10 cellular contexts compared by ENCODE assay signal in genomic region chr2:65142515-65142914, GRCh38. TPM values are rescaled to one million over a fixed set of nuclear protein-coding genes. Genes with fewer than 3 reads are reported as not detected.
A peak's percentile ranks its signal among the peaks of the same experiment; 100 is the strongest.
DNase-seq lines count a peak whose midpoint lies in the region; ATAC-seq, FAIRE-seq and TF ChIP-seq lines count a peak whose summit lies in the region.
"Had no signal": no experiment of that assay in that cellular context is flagged by ENCODE, and none has a peak within 500 bp of the region (broad histone marks: within the 10 kb centered on the region; RNA-seq: fewer than 3 reads in every experiment).

No MANE protein-coding gene starts in this region.

- peak in 1 of 3 donors; percentile 35 for DNase-seq in CD4-positive, CD25-positive, alpha-beta regulatory T cell
- DNase-seq in HCT116 (ENCODE audit: low read depth, low spot score): no peak
- DNase-seq in activated B cell treated with CpG ODN at 0.5 μM for 24 hours: no peak
- no peak for DNase-seq in HepG2 (ENCODE audit: low spot score)
- DNase-seq in retina: no peak
- DNase-seq in stimulated activated CD4-positive, alpha-beta T cell treated with anti-CD3 and anti-CD28 coated beads, Interleukin-1b, Interleukin-23, amount 100 ng/mL, for 48 hours: no peak
- DNase-seq in ovary: no peak
- DNase-seq: activated CD4-positive, alpha-beta T cell treated with anti-CD3 and anti-CD28 coated beads, Interleukin-2, amount 50 U/mL, for 4 hours; stimulated activated CD4-positive, alpha-beta T cell treated with anti-CD3 and anti-CD28 coated beads, Interleukin-15, amount 100 ng/mL, for 24 hours had no signal

- H3K27ac Mint-ChIP-seq in CD4-positive, CD25-positive, alpha-beta regulatory T cell: no peak overlapping the region
- no peak overlapping the region for H3K27ac Mint-ChIP-seq in activated B cell treated with CpG ODN at 0.5 μM for 24 hours

- H4K20me1 ChIP-seq in HCT116 (ENCODE audit: insufficient read depth) (no peaks in the 10 kb centered on the region), HepG2 (ENCODE audit: insufficient read depth, low read length) (no peaks in the 10 kb centered on the region)

- H3K4me2 ChIP-seq in HCT116 (ENCODE audit: low read length) (no peak overlapping the region), HepG2 (ENCODE audit: low read depth, low read length) (no peak overlapping the region)

- no peak overlapping the region for H3K27ac ChIP-seq in CD4-positive, CD25-positive, alpha-beta regulatory T cell (ENCODE audit: insufficient read depth, low read length, poor library complexity, severe bottlenecking)
- H3K27ac ChIP-seq in HCT116 (ENCODE audit: low read depth, low read length): no peak overlapping the region
- no peak overlapping the region for H3K27ac ChIP-seq in HepG2 (ENCODE audit: extremely low read length, insufficient read depth, low read length)
- no peak overlapping the region for H3K27ac ChIP-seq in ovary

- H3K79me2 ChIP-seq in HCT116 (ENCODE audit: insufficient read depth, low read length) (no peaks in the 10 kb centered on the region), HepG2 (ENCODE audit: insufficient read depth, low read length) (no peaks in the 10 kb centered on the region)

- TF ChIP-seq RAD21 in HCT116 (IDR thresholded peaks at IDR 0.05; ENCODE audit: low read depth) (peak; percentile 69), HepG2 (CRISPR knock-in tag; IDR thresholded peaks at IDR 0.05) (no peak)

- intact Hi-C loops in HCT116 (cut with micrococcal nuclease) (no loop called here), activated B cell treated with CpG ODN at 0.5 μM for 24 hours (cut with micrococcal nuclease) (loop anchor here (2.0 kb wide), 1 partner anchor 78 kb away; no protein-coding TSS in a partner anchor), HepG2 (cut with micrococcal nuclease; ENCODE audit: unreplicated experiment) (no loop called here), ovary (cut with DNase I) (no loop called here)

- ATAC-seq in CD4-positive, CD25-positive, alpha-beta regulatory T cell (ENCODE audit: low read depth in 2 of 2): peak; percentile 34 to 56
- ATAC-seq in HCT116 (peak; percentile 91), activated B cell treated with CpG ODN at 0.5 μM for 24 hours (ENCODE audit: low read depth) (peak; percentile 28), HepG2 (peak; percentile 78), GM21423 (IDR thresholded peaks at IDR 0.05; ENCODE audit: unreplicated experiment) (no peak)

- peak; percentile 29 to 53 (median 49); a peak in 5 of 6 replicates for TF ChIP-seq CTCF in HCT116 (IDR thresholded peaks at IDR 0.05 in 2 of 3, conservative IDR thresholded peaks at IDR 0.05 in 1 of 3; ENCODE audit: borderline replicate concordance in 1 of 3, insufficient read depth in 1 of 3, low read depth in 2 of 3, low read length in 2 of 3)
- no peak for TF ChIP-seq CTCF in activated B cell treated with CpG ODN at 0.5 μM for 24 hours (IDR thresholded peaks at IDR 0.05)
- TF ChIP-seq CTCF in HepG2 (CRISPR knock-in tag; IDR thresholded peaks at IDR 0.05): peak; percentile 29
- no peak for TF ChIP-seq CTCF in ovary (IDR thresholded peaks at IDR 0.05)

- in situ Hi-C loops in HepG2 (cut with HindIII; ENCODE audit: extremely low pct_ligation_motif_present, low pct_unique_long_range_greater_than_20kb): no loop called here

- CTCF ChIA-PET in HCT116 (lab: Charles Lee) (interaction anchor here (1.0 to 1.1 kb wide), 3 partner anchors 12 to 225 kb away, joined by 3 to 4 read pairs (median 3); partner anchors contain the start of gene RAB1A), activated B cell treated with CpG ODN at 0.5 μM for 24 hours (lab: Charles Lee) (no interaction called here), HepG2 (lab: Yijun Ruan, JAX; ENCODE audit: low intra/inter-chr PET ratio, low total read pairs) (no interaction called here)

- H3K36me3 Mint-ChIP-seq in CD4-positive, CD25-positive, alpha-beta regulatory T cell: no peaks in the 10 kb centered on the region
- no peaks in the 10 kb centered on the region for H3K36me3 Mint-ChIP-seq in activated B cell treated with CpG ODN at 0.5 μM for 24 hours (ENCODE audit: low read depth)

- POLR2A ChIA-PET in HCT116 (lab: Charles Lee): interaction anchor here (1.0 kb wide), 1 partner anchor 13 kb away, joined by 7 read pairs; the partner anchor contains the start of gene RAB1A
- POLR2A ChIA-PET in activated B cell treated with CpG ODN at 0.5 μM for 24 hours (lab: Charles Lee): no interaction called here
- POLR2A ChIA-PET in HepG2 (lab: Yijun Ruan, JAX): interaction anchor here (1.9 kb wide), 1 partner anchor 12 kb away, joined by 5 read pairs; the partner anchor contains the start of gene RAB1A

- RAD21 ChIA-PET in HCT116 (lab: Charles Lee; ENCODE audit: low non-redundant PET in 1 of 2, low total read pairs in 2 of 2, uncharacterized antibody in 2 of 2, unreplicated experiment in 2 of 2): no interaction called here

- H3K9me2 ChIP-seq in HCT116 (ENCODE audit: insufficient read depth): no peaks in the 10 kb centered on the region

- H3K4me1 ChIP-seq in CD4-positive, CD25-positive, alpha-beta regulatory T cell (ENCODE audit: control insufficient read depth, insufficient read depth, low read length, poor library complexity, severe bottlenecking): no peaks in the 10 kb centered on the region
- peaks cover 2 to 7% of the 10 kb centered on the region in 2 experiments; a peak in 2 of 4 replicates for H3K4me1 ChIP-seq in HCT116 (ENCODE audit: control insufficient read depth in 1 of 2, insufficient read depth in 2 of 2, low read length in 2 of 2)
- peaks cover 3% of the 10 kb centered on the region for H3K4me1 ChIP-seq in HepG2 (ENCODE audit: insufficient read depth, low read length)
- H3K4me1 ChIP-seq in ovary (ENCODE audit: insufficient read depth): peaks cover 3% of the 10 kb centered on the region

- no TSS peak for BruUV-seq in HCT116 (replicated peaks; lab: Mats Ljungman, UMichigan)
- BruUV-seq in HepG2 (replicated peaks; lab: Mats Ljungman, UMichigan): no TSS peak

- no peaks in the 10 kb centered on the region for H3K9me3 ChIP-seq in CD4-positive, CD25-positive, alpha-beta regulatory T cell (ENCODE audit: control insufficient read depth in 2 of 2, low read length in 2 of 2)
- H3K9me3 ChIP-seq in HCT116 (ENCODE audit: control insufficient read depth in 1 of 2, insufficient read depth in 1 of 2, low read depth in 1 of 2, low read length in 2 of 2): no peaks in the 10 kb centered on the region
- H3K9me3 ChIP-seq in HepG2 (ENCODE audit: low read length): no peaks in the 10 kb centered on the region
- no peaks in the 10 kb centered on the region for H3K9me3 ChIP-seq in ovary

- H3K4me1 Mint-ChIP-seq in CD4-positive, CD25-positive, alpha-beta regulatory T cell: peaks cover 0 to 1% (median 0%) of the 10 kb centered on the region in 4 donors
- no peaks in the 10 kb centered on the region for H3K4me1 Mint-ChIP-seq in activated B cell treated with CpG ODN at 0.5 μM for 24 hours

- peaks cover 4% of the 10 kb centered on the region for H3K27me3 ChIP-seq in CD4-positive, CD25-positive, alpha-beta regulatory T cell (ENCODE audit: control insufficient read depth, insufficient read depth, low read length)
- H3K27me3 ChIP-seq in HCT116 (ENCODE audit: insufficient read depth, low read length): no peaks in the 10 kb centered on the region
- H3K27me3 ChIP-seq in HepG2 (ENCODE audit: control insufficient read depth in 1 of 2, insufficient read depth in 2 of 2, low read length in 2 of 2): peaks cover 0 to 8% of the 10 kb centered on the region in 2 experiments; a peak in 2 of 5 replicates
- H3K27me3 ChIP-seq in ovary: no peaks in the 10 kb centered on the region

- H3K36me3 ChIP-seq in CD4-positive, CD25-positive, alpha-beta regulatory T cell (ENCODE audit: control insufficient read depth, insufficient read depth, low read length): no peaks in the 10 kb centered on the region
- H3K36me3 ChIP-seq in HCT116 (ENCODE audit: control insufficient read depth in 1 of 2, insufficient read depth in 2 of 2, low read length in 2 of 2) (no peaks in the 10 kb centered on the region), HepG2 (replicated peaks in 1 of 2; ENCODE audit: control insufficient read depth in 1 of 2, insufficient read depth in 2 of 2, low read length in 2 of 2) (no peaks in the 10 kb centered on the region), ovary (no peaks in the 10 kb centered on the region)

- H3K9me3 Mint-ChIP-seq in CD4-positive, CD25-positive, alpha-beta regulatory T cell: peaks cover 0 to 3% (median 0%) of the 10 kb centered on the region in 7 donors
- H3K9me3 Mint-ChIP-seq in activated B cell treated with CpG ODN at 0.5 μM for 24 hours: no peaks in the 10 kb centered on the region

- FAIRE-seq in HepG2 (lab: Jason Lieb, UNC): no peak

- H2AFZ ChIP-seq in HCT116 (ENCODE audit: low read depth, low read length, poor library complexity, severe bottlenecking): no peak overlapping the region
- H2AFZ ChIP-seq in HepG2 (ENCODE audit: low read length): no peak overlapping the region

- no peak overlapping the region for H3K4me3 Mint-ChIP-seq in CD4-positive, CD25-positive, alpha-beta regulatory T cell
- H3K4me3 Mint-ChIP-seq in activated B cell treated with CpG ODN at 0.5 μM for 24 hours: no peak overlapping the region

- no peak overlapping the region for H3K9ac ChIP-seq in HCT116 (ENCODE audit: low read length)
- no peak overlapping the region for H3K9ac ChIP-seq in HepG2 (ENCODE audit: insufficient read depth, low read depth, low read length)

- TF ChIP-seq POLR2A in HCT116 (IDR thresholded peaks at IDR 0.05; ENCODE audit: borderline replicate concordance, extremely low read depth, insufficient read depth, insufficient read length) (no peak), HepG2 (IDR thresholded peaks at IDR 0.05; ENCODE audit: insufficient read depth in 1 of 2, low read depth in 2 of 2, low read length in 2 of 2) (no peak), ovary (IDR thresholded peaks at IDR 0.05) (no peak)

- H3K27me3 Mint-ChIP-seq in CD4-positive, CD25-positive, alpha-beta regulatory T cell: peaks cover 13% of the 10 kb centered on the region
- H3K27me3 Mint-ChIP-seq in activated B cell treated with CpG ODN at 0.5 μM for 24 hours: peaks cover 11% of the 10 kb centered on the region

- H3K4me3 ChIP-seq in CD4-positive, CD25-positive, alpha-beta regulatory T cell (ENCODE audit: low read depth, low read length): no peak overlapping the region
- H3K4me3 ChIP-seq in HCT116 (replicated peaks in 1 of 2; ENCODE audit: low read depth in 1 of 2, low read length in 2 of 2): no peak overlapping the region
- H3K4me3 ChIP-seq in HepG2 (replicated peaks in 1 of 3; ENCODE audit: insufficient read depth in 1 of 3, low read depth in 2 of 3, low read length in 3 of 3): no peak overlapping the region
- H3K4me3 ChIP-seq in ovary: no peak overlapping the region

- TF ChIP-seq EP300 in HepG2 (IDR thresholded peaks at IDR 0.05; ENCODE audit: low read depth in 2 of 2, low read length in 2 of 2) (no peak), HepG2 (CRISPR knock-in tag; IDR thresholded peaks at IDR 0.05; ENCODE audit: borderline replicate concordance) (no peak), ovary (IDR thresholded peaks at IDR 0.05) (no peak)

RNA-seq across cellular contexts. Expression of gene RAB1A, which starts 12.6 kb away (rescaled TPM):
- total RNA-seq in CD4-positive, CD25-positive, alpha-beta regulatory T cell: 79.3 TPM
- polyA plus RNA-seq in CD4-positive, CD25-positive, alpha-beta regulatory T cell: 10 to 100 TPM; 50.4 to 64.7 (median 58.0) TPM
- total RNA-seq in HCT116 (2021; ENCODE audit: unreplicated experiment) (131 TPM), activated B cell treated with CpG ODN at 0.5 μM for 24 hours (45.0 and 46.4 TPM in 2 replicates), HepG2 (2016; rRNA removed; fragmentation: Illumina TruSeq; extraction: Trizol) (206 and 311 TPM in 2 replicates), ovary (100 to 1,000 TPM in 4 of 7 donors, 10 to 100 TPM in 3; 57.5 to 118 (median 104) TPM)
- 116 and 117 TPM in 2 replicates for polyA plus RNA-seq in HCT116 (2012)
- total RNA-seq in HepG2 (2016; cell fraction: cytosol; rRNA removed; fragmentation: Illumina TruSeq; extraction: Trizol; ENCODE audit: low read depth): 27.8 and 28.9 TPM in 2 replicates
- 208 and 306 TPM in 2 replicates for total RNA-seq in HepG2 (2016; cell fraction: insoluble cytoplasmic fraction; rRNA removed; fragmentation: Illumina TruSeq; extraction: Trizol)
- total RNA-seq in HepG2 (2016; cell fraction: membrane; rRNA removed; fragmentation: Illumina TruSeq; extraction: Trizol): 98.9 and 106 TPM in 2 replicates
- total RNA-seq in HepG2 (2016; cell fraction: nucleus; rRNA removed; fragmentation: Illumina TruSeq; extraction: Trizol): 101 and 108 TPM in 2 replicates
- polyA plus RNA-seq in HepG2 (2011; rRNA removed) (174 and 226 TPM in 2 replicates), ovary (100 to 1,000 TPM in 1 of 2 donors, 10 to 100 TPM in 1; 78.4 to 125 TPM)
- polyA plus RNA-seq in HepG2 (2011; cell fraction: cytosol; rRNA removed): 101 and 153 TPM in 2 replicates
- polyA plus RNA-seq in HepG2 (2011; cell fraction: nucleus; rRNA removed): 26.7 and 44.5 TPM in 2 replicates
- 237 and 266 TPM in 2 replicates for polyA plus RNA-seq in HepG2 (2012)
- polyA plus RNA-seq in HepG2 (2016; cell fraction: cytosol; fragmentation: Illumina TruSeq; extraction: Trizol; ENCODE audit: low read depth): 46.4 and 51.5 TPM in 2 replicates
- polyA plus RNA-seq in HepG2 (2016; cell fraction: insoluble cytoplasmic fraction; fragmentation: Illumina TruSeq; extraction: Trizol; ENCODE audit: low read depth): 489 and 498 TPM in 2 replicates
- polyA plus RNA-seq in HepG2 (2016; cell fraction: membrane; fragmentation: Illumina TruSeq; extraction: Trizol; ENCODE audit: low read depth): 122 and 126 TPM in 2 replicates
- 219 and 228 TPM in 2 replicates for polyA plus RNA-seq in HepG2 (2016; cell fraction: nucleus; fragmentation: Illumina TruSeq; extraction: Trizol; ENCODE audit: insufficient read depth, low read depth)
- polyA minus RNA-seq in HepG2 (2011; rRNA and poly(A)+ RNA removed; ENCODE audit: low replicate concordance): 26.5 and 48.9 TPM in 2 replicates
- 83.1 and 93.6 TPM in 2 replicates for polyA minus RNA-seq in HepG2 (2011; cell fraction: cytosol; rRNA and poly(A)+ RNA removed)
- polyA minus RNA-seq in HepG2 (2011; cell fraction: nucleus; rRNA and poly(A)+ RNA removed): 58.2 and 71.1 TPM in 2 replicates

Comparison
In these comparisons a context has a peak if more than half of its experiments do, and no peak if none do; other contexts are left out.
1. CTCF ChIP-seq: peak in HCT116 (3 of 3) and HepG2 (single experiment); none in activated B cell treated with CpG ODN at 0.5 μM for 24 hours (single experiment) and ovary (0 of 3).